Comparison of ENCODE assay signal across 1 cellular context in the genomic region with DNA sequence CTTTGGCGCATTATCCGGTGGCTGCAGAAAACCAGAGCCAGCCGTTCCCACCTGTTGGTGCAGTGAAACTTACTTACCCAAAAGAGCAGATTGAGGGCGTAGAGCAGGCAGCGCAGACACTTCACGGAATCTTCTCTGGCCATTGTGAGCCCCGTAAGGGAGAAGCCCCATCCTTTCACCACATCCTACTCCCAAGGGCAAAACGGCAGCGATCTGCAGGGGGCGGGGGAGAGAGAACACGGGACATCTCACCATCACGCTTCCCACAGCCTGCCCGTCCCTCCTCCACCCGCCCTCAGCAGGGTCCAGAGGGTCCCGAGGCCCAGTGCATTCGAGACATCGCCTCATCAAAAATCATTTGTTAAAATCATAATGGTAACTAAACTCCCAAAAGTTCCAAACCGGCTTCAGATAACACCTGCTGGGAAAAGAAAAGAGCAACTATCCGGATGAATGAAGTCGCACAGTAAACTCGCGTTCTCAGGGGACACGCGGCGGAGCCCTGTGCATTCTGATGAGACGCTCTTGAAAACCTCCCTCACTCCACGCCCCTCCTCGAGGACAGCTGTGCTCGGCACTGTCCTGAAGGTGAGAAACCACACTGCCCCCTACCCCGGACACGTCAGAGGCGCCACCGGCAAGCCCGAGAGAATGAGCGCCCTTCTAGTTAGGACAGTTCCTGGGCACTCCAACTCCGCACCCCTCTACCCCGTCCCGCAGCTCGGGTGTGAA.
TF ChIP-seq lines count a peak whose summit lies in the region.

No MANE protein-coding gene starts in this region.

TF ChIP-seq in GM12878, 131 proteins besides CTCF, POLR2A, EP300 and RAD21 (continued from another document):
- TF ChIP-seq REST (IDR thresholded peaks at IDR 0.05; ENCODE audit: low read depth, low read length) (no peak), ZNF217 (IDR thresholded peaks at IDR 0.05) (no peak), SP1 (IDR thresholded peaks at IDR 0.05; ENCODE audit: low read depth, low read length) (peak; percentile 31), NR2C2 (IDR thresholded peaks at IDR 0.05; ENCODE audit: borderline replicate concordance, control insufficient read depth, insufficient read length, low read depth) (no peak), IRF5 (IDR thresholded peaks at IDR 0.05; ENCODE audit: borderline replicate concordance) (no peak), MEF2A (IDR thresholded peaks at IDR 0.05; ENCODE audit: insufficient read depth, low read depth, low read length) (no peak), CREB1 (IDR thresholded peaks at IDR 0.05; ENCODE audit: low read depth) (no peak), ZNF592 (IDR thresholded peaks at IDR 0.05) (0 out of 2 replicates have a peak, but pooled peaks have one; percentile 21), STAT3 (IDR thresholded peaks at IDR 0.05; ENCODE audit: low read depth, low read length) (no peak), TARDBP (IDR thresholded peaks at IDR 0.05; ENCODE audit: borderline replicate concordance) (no peak), ZZZ3 (IDR thresholded peaks at IDR 0.05; ENCODE audit: control insufficient read depth, insufficient read length, low read depth) (no peak), CBFB (IDR thresholded peaks at IDR 0.05; ENCODE audit: low read depth) (no peak), EZH2 (IDR thresholded peaks at IDR 0.05; ENCODE audit: borderline replicate concordance, control insufficient read depth, low read depth, low read length) (no peak), ATF3 (IDR thresholded peaks at IDR 0.05; ENCODE audit: borderline replicate concordance, extremely low read depth, low read depth, low read length) (no peak), RAD51 (IDR thresholded peaks at IDR 0.05) (0 out of 2 replicates have a peak, but pooled peaks have one; percentile 28), LARP7 (IDR thresholded peaks at IDR 0.05) (0 out of 2 replicates have a peak, but pooled peaks have one; percentile 29), CHD4 (IDR thresholded peaks at IDR 0.05) (no peak), SREBF2 (IDR thresholded peaks at IDR 0.05; ENCODE audit: low read length) (no peak), SUPT20H (IDR thresholded peaks at IDR 0.05; ENCODE audit: borderline replicate concordance, control insufficient read depth, low read depth, low read length) (no peak), GATAD2B (conservative IDR thresholded peaks at IDR 0.05; ENCODE audit: low read depth) (peak; percentile 100)
- TF ChIP-seq, protein P1, sequence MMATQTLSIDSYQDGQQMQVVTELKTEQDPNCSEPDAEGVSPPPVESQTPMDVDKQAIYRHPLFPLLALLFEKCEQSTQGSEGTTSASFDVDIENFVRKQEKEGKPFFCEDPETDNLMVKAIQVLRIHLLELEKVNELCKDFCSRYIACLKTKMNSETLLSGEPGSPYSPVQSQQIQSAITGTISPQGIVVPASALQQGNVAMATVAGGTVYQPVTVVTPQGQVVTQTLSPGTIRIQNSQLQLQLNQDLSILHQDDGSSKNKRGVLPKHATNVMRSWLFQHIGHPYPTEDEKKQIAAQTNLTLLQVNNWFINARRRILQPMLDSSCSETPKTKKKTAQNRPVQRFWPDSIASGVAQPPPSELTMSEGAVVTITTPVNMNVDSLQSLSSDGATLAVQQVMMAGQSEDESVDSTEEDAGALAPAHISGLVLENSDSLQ (IDR thresholded peaks at IDR 0.05), result no peak
- TF ChIP-seq, protein P2, sequence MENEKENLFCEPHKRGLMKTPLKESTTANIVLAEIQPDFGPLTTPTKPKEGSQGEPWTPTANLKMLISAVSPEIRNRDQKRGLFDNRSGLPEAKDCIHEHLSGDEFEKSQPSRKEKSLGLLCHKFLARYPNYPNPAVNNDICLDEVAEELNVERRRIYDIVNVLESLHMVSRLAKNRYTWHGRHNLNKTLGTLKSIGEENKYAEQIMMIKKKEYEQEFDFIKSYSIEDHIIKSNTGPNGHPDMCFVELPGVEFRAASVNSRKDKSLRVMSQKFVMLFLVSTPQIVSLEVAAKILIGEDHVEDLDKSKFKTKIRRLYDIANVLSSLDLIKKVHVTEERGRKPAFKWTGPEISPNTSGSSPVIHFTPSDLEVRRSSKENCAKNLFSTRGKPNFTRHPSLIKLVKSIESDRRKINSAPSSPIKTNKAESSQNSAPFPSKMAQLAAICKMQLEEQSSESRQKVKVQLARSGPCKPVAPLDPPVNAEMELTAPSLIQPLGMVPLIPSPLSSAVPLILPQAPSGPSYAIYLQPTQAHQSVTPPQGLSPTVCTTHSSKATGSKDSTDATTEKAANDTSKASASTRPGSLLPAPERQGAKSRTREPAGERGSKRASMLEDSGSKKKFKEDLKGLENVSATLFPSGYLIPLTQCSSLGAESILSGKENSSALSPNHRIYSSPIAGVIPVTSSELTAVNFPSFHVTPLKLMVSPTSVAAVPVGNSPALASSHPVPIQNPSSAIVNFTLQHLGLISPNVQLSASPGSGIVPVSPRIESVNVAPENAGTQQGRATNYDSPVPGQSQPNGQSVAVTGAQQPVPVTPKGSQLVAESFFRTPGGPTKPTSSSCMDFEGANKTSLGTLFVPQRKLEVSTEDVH (IDR thresholded peaks at IDR 0.05; ENCODE audit: low read depth, partially characterized antibody), result peak; percentile 42
- TF ChIP-seq, protein P3, sequence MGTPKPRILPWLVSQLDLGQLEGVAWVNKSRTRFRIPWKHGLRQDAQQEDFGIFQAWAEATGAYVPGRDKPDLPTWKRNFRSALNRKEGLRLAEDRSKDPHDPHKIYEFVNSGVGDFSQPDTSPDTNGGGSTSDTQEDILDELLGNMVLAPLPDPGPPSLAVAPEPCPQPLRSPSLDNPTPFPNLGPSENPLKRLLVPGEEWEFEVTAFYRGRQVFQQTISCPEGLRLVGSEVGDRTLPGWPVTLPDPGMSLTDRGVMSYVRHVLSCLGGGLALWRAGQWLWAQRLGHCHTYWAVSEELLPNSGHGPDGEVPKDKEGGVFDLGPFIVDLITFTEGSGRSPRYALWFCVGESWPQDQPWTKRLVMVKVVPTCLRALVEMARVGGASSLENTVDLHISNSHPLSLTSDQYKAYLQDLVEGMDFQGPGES (IDR thresholded peaks at IDR 0.05), result no peak
